In genomic region chr17:28716740-28717577, GRCh38 we compare ENCODE assay signal across 6 cellular contexts. TPM values are rescaled to one million over a fixed set of nuclear protein-coding genes. Genes with fewer than 3 reads are reported as not detected.
DNase-seq lines count a peak whose midpoint lies in the region; ATAC-seq and TF ChIP-seq lines count a peak whose summit lies in the region.

No MANE protein-coding gene starts in this region.

- H3K27me3 ChIP-seq in HUES48 (ENCODE audit: control insufficient read depth, insufficient read depth, low read length), result no peaks in the 10 kb centered on the region

- ATAC-seq in GM18868 (IDR thresholded peaks at IDR 0.05; ENCODE audit: unreplicated experiment), result no peak

- DNase-seq in dermis blood vessel endothelial cell, result peak; percentile 54
- DNase-seq in progenitor cell of endocrine pancreas (ENCODE audit: low spot score, unreplicated experiment), result peak; percentile 26
- DNase-seq in inferior parietal cortex (ENCODE audit: extremely low spot score), result no peak
- DNase-seq in OCI-M1 (lab: John Stamatoyannopoulos, UW), result no peak

- H3K27me3 Mint-ChIP-seq in progenitor cell of endocrine pancreas, result no peaks in the 10 kb centered on the region

- peak overlapping the region; percentile 78 for H3K4me3 Mint-ChIP-seq in progenitor cell of endocrine pancreas (ENCODE audit: low read depth)

- H3K9me3 Mint-ChIP-seq in progenitor cell of endocrine pancreas (ENCODE audit: low read depth), result no peaks in the 10 kb centered on the region

- H3K27ac ChIP-seq in HUES48 (ENCODE audit: low read depth, low read length), result peak overlapping the region; percentile 98

- H3K4me1 ChIP-seq in HUES48 (ENCODE audit: control insufficient read depth, insufficient read depth, low read length), result peaks cover 17% of the 10 kb centered on the region

- peaks cover 39% of the 10 kb centered on the region for H3K4me1 Mint-ChIP-seq in progenitor cell of endocrine pancreas (ENCODE audit: low read depth)

- peak overlapping the region; percentile 85 for H3K4me3 ChIP-seq in HUES48 (ENCODE audit: low read depth, low read length)

- peak overlapping the region; percentile 86 for H3K9ac ChIP-seq in HUES48 (ENCODE audit: low read depth, low read length)

- H3K36me3 ChIP-seq in HUES48 (ENCODE audit: control insufficient read depth, insufficient read depth, low read length), result peaks cover 45% of the 10 kb centered on the region

- no peaks in the 10 kb centered on the region for H3K9me3 ChIP-seq in HUES48 (ENCODE audit: control insufficient read depth, insufficient read depth, low read length)

- H3K27ac Mint-ChIP-seq in progenitor cell of endocrine pancreas, result peak overlapping the region; percentile 96

- peaks cover 35% of the 10 kb centered on the region for H3K36me3 Mint-ChIP-seq in progenitor cell of endocrine pancreas (ENCODE audit: insufficient read depth)

- TF ChIP-seq CTCF in progenitor cell of endocrine pancreas (IDR thresholded peaks at IDR 0.05; ENCODE audit: unreplicated experiment), result no peak

RNA-seq across cellular contexts. Expression of gene RAB34, which starts 0.7 kb away (rescaled TPM):
- total RNA-seq in dermis blood vessel endothelial cell, result 25.6 and 36.9 TPM in 2 replicates
- 147 and 150 TPM in 2 replicates for total RNA-seq in progenitor cell of endocrine pancreas

RNA-seq across cellular contexts. Expression of gene RPL23A, which starts 2.8 kb away (rescaled TPM):
- 777 and 912 TPM in 2 replicates for total RNA-seq in dermis blood vessel endothelial cell
- total RNA-seq in progenitor cell of endocrine pancreas, result 1,486 and 1,562 TPM in 2 replicates

RNA-seq across cellular contexts. Expression of gene PROCA1, which starts 5.3 kb away (rescaled TPM):
- total RNA-seq in dermis blood vessel endothelial cell (0.51 and 0.56 TPM in 2 replicates), progenitor cell of endocrine pancreas (15.2 and 16.3 TPM in 2 replicates)

RNA-seq across cellular contexts. Expression of gene TLCD1, which starts 9.1 kb away (rescaled TPM):
- 0.85 and 0.93 TPM in 2 replicates for total RNA-seq in dermis blood vessel endothelial cell
- 14.0 and 15.5 TPM in 2 replicates for total RNA-seq in progenitor cell of endocrine pancreas

RNA-seq across cellular contexts. Expression of gene NEK8, which starts 11.6 kb away (rescaled TPM):
- total RNA-seq in dermis blood vessel endothelial cell, result 2.9 and 3.9 TPM in 2 replicates
- 15.4 and 16.8 TPM in 2 replicates for total RNA-seq in progenitor cell of endocrine pancreas

Comparison
In these comparisons a context has a peak if more than half of its experiments do, and no peak if none do; other contexts are left out.
1. DNase-seq: peak in dermis blood vessel endothelial cell (single experiment) and progenitor cell of endocrine pancreas (single experiment); none in inferior parietal cortex (single experiment) and OCI-M1 (single experiment).
2. RNA of gene PROCA1, which starts 5.3 kb away (total RNA-seq): 15.2 to 16.3 TPM in progenitor cell of endocrine pancreas; 0.51 to 0.56 TPM in dermis blood vessel endothelial cell; every median in the first group is over 10 times any median in the second.